In genomic region chr10:13882112-13882711, GRCh38 we compare ENCODE assay signal across 9 cellular contexts.
DNase-seq lines count a peak whose midpoint lies in the region; ATAC-seq and TF ChIP-seq lines count a peak whose summit lies in the region.
"Had no signal": no experiment of that assay in that cellular context is flagged by ENCODE, and none has a peak within 500 bp of the region (broad histone marks: within the 10 kb centered on the region; RNA-seq: fewer than 3 reads in every experiment).

No MANE protein-coding gene starts in this region.

- H3K27me3 Mint-ChIP-seq in activated CD8-positive, alpha-beta T cell treated with anti-CD3 and anti-CD28 coated beads, Interleukin-2, amount 10 ng/mL, durations not matched to agents 7 days and 5 days (ENCODE audit: low read depth), result peaks cover 13% of the 10 kb centered on the region

- ATAC-seq in left lung (peak; percentile 77), HG02763 (IDR thresholded peaks at IDR 0.05; ENCODE audit: unreplicated experiment) (no peak)
- no peak for ATAC-seq in activated CD8-positive, alpha-beta T cell treated with anti-CD3 and anti-CD28 coated beads, Interleukin-2, amount 10 ng/mL, durations not matched to agents 7 days and 5 days
- ATAC-seq in activated naive CD4-positive, alpha-beta T cell treated with anti-CD3 and anti-CD28 coated beads, Interleukin-2, amount 50 U/mL, for 72 hours, result no peak

- H3K27ac ChIP-seq in breast epithelium (peak overlapping the region; percentile 72 to 75), left lung (peak overlapping the region in 1 of 2 donors; percentile 35)

- peak; percentile 86 for DNase-seq in AG04449 (ENCODE audit: low read depth, low spot score)
- DNase-seq in Kasumi-1 (lab: John Stamatoyannopoulos, UW), result peak; percentile 96 to 98
- peak in 1 of 2 donors; percentile 62 for DNase-seq in breast epithelium (ENCODE audit: low spot score in 2 of 2)
- DNase-seq in left lung, result peak in 1 of 2 donors; percentile 67
- no peak for DNase-seq in activated CD8-positive, alpha-beta T cell treated with anti-CD3 and anti-CD28 coated beads, Interleukin-2, amount 10 ng/mL, durations not matched to agents 7 days and 5 days
- DNase-seq in activated naive CD4-positive, alpha-beta T cell treated with anti-CD3 and anti-CD28 coated beads, Interleukin-2, amount 50 U/mL, for 72 hours (ENCODE audit: low spot score in 2 of 2), result no peak
- DNase-seq in stimulated activated CD4-positive, alpha-beta T cell treated with anti-CD3 and anti-CD28 coated beads, Interleukin-1b, Interleukin-23, amount 100 ng/mL, for 48 hours, result no peak
- DNase-seq: COR-L47 had no signal

- intact Hi-C loops in breast epithelium (cut with DNase I; ENCODE audit: low total_unique reads), result no loop called here
- intact Hi-C loops in left lung (cut with DNase I), result no loop called here

- H3K9me3 Mint-ChIP-seq in activated CD8-positive, alpha-beta T cell treated with anti-CD3 and anti-CD28 coated beads, Interleukin-2, amount 10 ng/mL, durations not matched to agents 7 days and 5 days (ENCODE audit: insufficient read depth), result no peaks in the 10 kb centered on the region
- no peaks in the 10 kb centered on the region for H3K9me3 Mint-ChIP-seq in activated naive CD4-positive, alpha-beta T cell treated with anti-CD3 and anti-CD28 coated beads, Interleukin-2, amount 50 U/mL, for 72 hours

- H3K27ac Mint-ChIP-seq in activated CD8-positive, alpha-beta T cell treated with anti-CD3 and anti-CD28 coated beads, Interleukin-2, amount 10 ng/mL, durations not matched to agents 7 days and 5 days, result no peak overlapping the region
- no peak overlapping the region for H3K27ac Mint-ChIP-seq in activated naive CD4-positive, alpha-beta T cell treated with anti-CD3 and anti-CD28 coated beads, Interleukin-2, amount 50 U/mL, for 72 hours

- POLR2A ChIA-PET in AG04449 (lab: Yijun Ruan, JAX), result interaction anchor here (0.7 to 1.3 kb wide), 7 partner anchors 8 to 192 kb away, joined by 3 to 8 read pairs (median 4); no protein-coding TSS in a partner anchor
- POLR2A ChIA-PET in activated CD8-positive, alpha-beta T cell treated with anti-CD3 and anti-CD28 coated beads, Interleukin-2, amount 10 ng/mL, durations not matched to agents 7 days and 5 days (lab: Charles Lee), result no interaction called here

- H3K4me1 ChIP-seq in breast epithelium, result no peaks in the 10 kb centered on the region
- peaks cover 0 to 18% of the 10 kb centered on the region in 2 donors for H3K4me1 ChIP-seq in left lung

- H3K4me3 Mint-ChIP-seq in activated CD8-positive, alpha-beta T cell treated with anti-CD3 and anti-CD28 coated beads, Interleukin-2, amount 10 ng/mL, durations not matched to agents 7 days and 5 days, result no peak overlapping the region

- H3K4me1 Mint-ChIP-seq in activated CD8-positive, alpha-beta T cell treated with anti-CD3 and anti-CD28 coated beads, Interleukin-2, amount 10 ng/mL, durations not matched to agents 7 days and 5 days (ENCODE audit: low read depth), result no peaks in the 10 kb centered on the region

- H3K27me3 ChIP-seq in breast epithelium (no peaks in the 10 kb centered on the region), left lung (no peaks in the 10 kb centered on the region)

- H3K36me3 Mint-ChIP-seq in activated CD8-positive, alpha-beta T cell treated with anti-CD3 and anti-CD28 coated beads, Interleukin-2, amount 10 ng/mL, durations not matched to agents 7 days and 5 days (ENCODE audit: low read depth), result no peaks in the 10 kb centered on the region
- H3K36me3 Mint-ChIP-seq in activated naive CD4-positive, alpha-beta T cell treated with anti-CD3 and anti-CD28 coated beads, Interleukin-2, amount 50 U/mL, for 72 hours, result no peaks in the 10 kb centered on the region

- H3K4me3 ChIP-seq in AG04449 (ENCODE audit: low read depth, low read length) (peak overlapping the region; percentile 23), breast epithelium (no peak overlapping the region), left lung (no peak overlapping the region)

- CTCF ChIA-PET in AG04449 (lab: Yijun Ruan, JAX), result interaction anchor here (1.3 kb wide), 1 partner anchor 67 kb away, joined by 4 read pairs; no protein-coding TSS in a partner anchor
- CTCF ChIA-PET in activated CD8-positive, alpha-beta T cell treated with anti-CD3 and anti-CD28 coated beads, Interleukin-2, amount 10 ng/mL, durations not matched to agents 7 days and 5 days (lab: Charles Lee), result no interaction called here

- no peak for TF ChIP-seq POLR2A in breast epithelium (IDR thresholded peaks at IDR 0.05)

- H3K36me3 ChIP-seq in breast epithelium, result no peaks in the 10 kb centered on the region
- H3K36me3 ChIP-seq in left lung, result no peaks in the 10 kb centered on the region

- no peak for TF ChIP-seq CTCF in AG04449 (IDR thresholded peaks at IDR 0.05; ENCODE audit: insufficient read depth, low read length, missing control alignments)
- TF ChIP-seq CTCF in breast epithelium (IDR thresholded peaks at IDR 0.05), result no peak
- no peak for TF ChIP-seq CTCF in left lung (IDR thresholded peaks at IDR 0.05)

- H3K9me3 ChIP-seq in breast epithelium (no peaks in the 10 kb centered on the region), left lung (no peaks in the 10 kb centered on the region)

Comparison
In these comparisons a context has a peak if more than half of its experiments do, and no peak if none do; other contexts are left out.
1. DNase-seq: peak in AG04449 (single experiment) and Kasumi-1 (2 of 2); none in activated CD8-positive, alpha-beta T cell treated with anti-CD3 and anti-CD28 coated beads, Interleukin-2, amount 10 ng/mL, durations not matched to agents 7 days and 5 days (single experiment), activated naive CD4-positive, alpha-beta T cell treated with anti-CD3 and anti-CD28 coated beads, Interleukin-2, amount 50 U/mL, for 72 hours (0 of 2) and stimulated activated CD4-positive, alpha-beta T cell treated with anti-CD3 and anti-CD28 coated beads, Interleukin-1b, Interleukin-23, amount 100 ng/mL, for 48 hours (single experiment).